ENCODE assay signal across 9 cellular contexts in the genomic region with DNA sequence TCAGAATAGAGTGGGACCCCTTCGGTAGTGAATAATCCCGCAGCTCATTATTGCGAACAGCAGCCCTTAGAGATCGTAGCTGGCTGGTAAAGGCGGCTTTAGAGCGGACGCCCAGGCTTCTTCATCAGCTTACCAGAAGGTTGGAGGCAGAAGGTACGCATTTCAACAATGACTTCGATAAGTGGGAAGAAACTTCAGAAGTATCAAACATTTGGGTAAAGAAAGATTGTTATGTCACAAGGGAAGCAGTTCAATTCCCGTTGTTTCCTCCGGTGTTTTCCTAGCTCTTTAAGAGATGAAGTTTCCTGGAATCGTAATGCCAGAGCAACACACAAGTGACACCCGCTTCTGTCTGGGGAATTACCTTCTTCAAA.
DNase-seq lines count a peak whose midpoint lies in the region; ATAC-seq, FAIRE-seq and TF ChIP-seq lines count a peak whose summit lies in the region.
"Had no signal": no experiment of that assay in that cellular context is flagged by ENCODE, and none has a peak within 500 bp of the region (broad histone marks: within the 10 kb centered on the region; RNA-seq: fewer than 3 reads in every experiment).

No MANE protein-coding gene starts in this region.

- H3K9me3 ChIP-seq in endothelial cell of umbilical vein (replicated peaks; ENCODE audit: control insufficient read depth, insufficient read depth, low read length) (no peaks in the 10 kb centered on the region), stomach (peaks cover 0 to 15% (median 0%) of the 10 kb centered on the region in 4 donors)

- CTCF ChIA-PET in endothelial cell of umbilical vein (lab: Charles Lee) (interaction anchor here (0.7 to 1.4 kb wide), 9 partner anchors 14 to 280 kb away, joined by 3 to 7 read pairs (median 3); no protein-coding TSS in a partner anchor), RWPE1 (lab: Yijun Ruan, JAX) (interaction anchor here (1.0 kb wide), 1 partner anchor 17 kb away, joined by 5 read pairs; no protein-coding TSS in a partner anchor)
- CTCF ChIA-PET in activated CD4-positive, alpha-beta memory T cell treated with anti-CD3 and anti-CD28 coated beads, Interleukin-2, amount 10 ng/mL, durations not matched to agents 7 days and 5 days (lab: Charles Lee) = interaction anchor here (1.2 kb wide), 1 partner anchor 9 kb away, joined by 5 read pairs; no protein-coding TSS in a partner anchor

- H3K27ac ChIP-seq in endothelial cell of umbilical vein (ENCODE audit: insufficient read depth, low read depth, low read length) = no peak overlapping the region
- no peak overlapping the region for H3K27ac ChIP-seq in RWPE1
- H3K27ac ChIP-seq in stomach = no peak overlapping the region

- no peaks in the 10 kb centered on the region for H3K36me3 ChIP-seq in endothelial cell of umbilical vein (ENCODE audit: control insufficient read depth in 2 of 2, extremely low read depth in 1 of 2, insufficient read depth in 2 of 2, low read length in 2 of 2)
- H3K36me3 ChIP-seq in stomach = no peaks in the 10 kb centered on the region

- no peaks in the 10 kb centered on the region for H3K79me2 ChIP-seq in endothelial cell of umbilical vein (ENCODE audit: control insufficient read depth, insufficient read depth, low read length)

- no TSS peak for BruUV-seq in endothelial cell of umbilical vein (replicated peaks; lab: Mats Ljungman, UMichigan)

- no peaks in the 10 kb centered on the region for H4K20me1 ChIP-seq in endothelial cell of umbilical vein (replicated peaks; ENCODE audit: control insufficient read depth, extremely low read depth, insufficient read depth, low read length)

- H3K9me3 Mint-ChIP-seq in stimulated activated naive CD8-positive, alpha-beta T cell treated with anti-CD3 and anti-CD28 coated beads, Interleukin-15, amount 100 ng/mL, for 72 hours = no peaks in the 10 kb centered on the region
- H3K9me3 Mint-ChIP-seq in activated CD4-positive, alpha-beta memory T cell treated with anti-CD3 and anti-CD28 coated beads, Interleukin-2, amount 10 ng/mL, durations not matched to agents 7 days and 5 days = no peaks in the 10 kb centered on the region

- peaks cover 13 to 14% of the 10 kb centered on the region in 2 experiments for H3K27me3 ChIP-seq in endothelial cell of umbilical vein (ENCODE audit: control insufficient read depth in 2 of 2, insufficient read depth in 2 of 2, low read length in 2 of 2)
- H3K27me3 ChIP-seq in stomach = peaks cover 14 to 90% (median 61%) of the 10 kb centered on the region in 3 donors

- peak; percentile 40 for ATAC-seq in stimulated activated naive CD8-positive, alpha-beta T cell treated with anti-CD3 and anti-CD28 coated beads, Interleukin-15, amount 100 ng/mL, for 72 hours
- no peak for ATAC-seq in stimulated activated naive CD8-positive, alpha-beta T cell treated with anti-CD3 and anti-CD28 coated beads, Interleukin-15, Interleukin-2, amounts not matched to agents 100 U/mL and 50 U/mL, for 24 hours
- ATAC-seq in GM18502 (IDR thresholded peaks at IDR 0.05; ENCODE audit: poor library complexity, unreplicated experiment) = no peak

- H3K4me3 Mint-ChIP-seq in stimulated activated naive CD8-positive, alpha-beta T cell treated with anti-CD3 and anti-CD28 coated beads, Interleukin-15, amount 100 ng/mL, for 72 hours = no peak overlapping the region
- no peak overlapping the region for H3K4me3 Mint-ChIP-seq in activated CD4-positive, alpha-beta memory T cell treated with anti-CD3 and anti-CD28 coated beads, Interleukin-2, amount 10 ng/mL, durations not matched to agents 7 days and 5 days
- H3K4me3 Mint-ChIP-seq: activated naive CD8-positive, alpha-beta T cell treated with anti-CD3 and anti-CD28 coated beads, Interleukin-2, amount 50 U/mL, for 24 hours had no signal

- no peaks in the 10 kb centered on the region for H3K4me1 Mint-ChIP-seq in stimulated activated naive CD8-positive, alpha-beta T cell treated with anti-CD3 and anti-CD28 coated beads, Interleukin-15, amount 100 ng/mL, for 72 hours
- no peaks in the 10 kb centered on the region for H3K4me1 Mint-ChIP-seq in activated CD4-positive, alpha-beta memory T cell treated with anti-CD3 and anti-CD28 coated beads, Interleukin-2, amount 10 ng/mL, durations not matched to agents 7 days and 5 days
- H3K4me1 Mint-ChIP-seq: activated naive CD8-positive, alpha-beta T cell treated with anti-CD3 and anti-CD28 coated beads, Interleukin-2, amount 50 U/mL, for 24 hours had no signal

- H3K4me1 ChIP-seq in endothelial cell of umbilical vein (ENCODE audit: control insufficient read depth, extremely low read depth, insufficient read depth, low read length) (peaks cover 10% of the 10 kb centered on the region), stomach (peaks cover 0 to 17% (median 2%) of the 10 kb centered on the region in 4 donors)

- no peak overlapping the region for H3K9ac ChIP-seq in endothelial cell of umbilical vein (replicated peaks; ENCODE audit: extremely low read depth, insufficient read depth, low read length)

- H3K4me2 ChIP-seq in endothelial cell of umbilical vein (ENCODE audit: insufficient read depth, low read length) = peak overlapping the region; percentile 82

- no peak for TF ChIP-seq CTCF in endothelial cell of umbilical vein (IDR thresholded peaks at IDR 0.05; ENCODE audit: extremely low read depth in 1 of 2, insufficient read depth in 1 of 2, low read depth in 1 of 2, low read length in 2 of 2)
- no peak for TF ChIP-seq CTCF in RWPE1 (conservative IDR thresholded peaks at IDR 0.05; ENCODE audit: low read depth)
- TF ChIP-seq CTCF in stomach (IDR thresholded peaks at IDR 0.05) = no peak

- no peak for TF ChIP-seq EP300 in stomach (IDR thresholded peaks at IDR 0.05)

- H3K27me3 Mint-ChIP-seq in stimulated activated naive CD8-positive, alpha-beta T cell treated with anti-CD3 and anti-CD28 coated beads, Interleukin-15, amount 100 ng/mL, for 72 hours = peaks cover 24% of the 10 kb centered on the region
- peaks cover 21% of the 10 kb centered on the region for H3K27me3 Mint-ChIP-seq in activated CD4-positive, alpha-beta memory T cell treated with anti-CD3 and anti-CD28 coated beads, Interleukin-2, amount 10 ng/mL, durations not matched to agents 7 days and 5 days

- POLR2A ChIA-PET in endothelial cell of umbilical vein (lab: Charles Lee) (interaction anchor here (0.6 kb wide), 1 partner anchor 1376 kb away, joined by 6 read pairs; no protein-coding TSS in a partner anchor), RWPE1 (lab: Yijun Ruan, JAX; ENCODE audit: low non-redundant PET) (no interaction called here)
- POLR2A ChIA-PET in activated CD4-positive, alpha-beta memory T cell treated with anti-CD3 and anti-CD28 coated beads, Interleukin-2, amount 10 ng/mL, durations not matched to agents 7 days and 5 days (lab: Charles Lee) = interaction anchor here (1.3 kb wide), 1 partner anchor 9 kb away, joined by 5 read pairs; no protein-coding TSS in a partner anchor

- FAIRE-seq in endothelial cell of umbilical vein (lab: Jason Lieb, UNC) = no peak

- intact Hi-C loops in endothelial cell of umbilical vein (cut with micrococcal nuclease) (loop anchor here (1.0 to 5.0 kb wide), 4 partner anchors 9 to 90 kb away; no protein-coding TSS in a partner anchor), stomach (cut with DNase I; ENCODE audit: low total_unique reads) (no loop called here)

- dilution Hi-C loops in endothelial cell of umbilical vein (cut with MboI; ENCODE audit: extremely low pct_ligation_motif_present, low sequenced_read_pairs) = no loop called here

- no peaks in the 10 kb centered on the region for H3K9me1 ChIP-seq in endothelial cell of umbilical vein (replicated peaks; ENCODE audit: control insufficient read depth, extremely low read depth, insufficient read depth, low read length)

- 5 to 8% (median 6%) methylated on average over 13 of the region's 13 CpGs for WGBS in stomach, 5 donors

- no peak for TF ChIP-seq POLR2A in endothelial cell of umbilical vein (IDR thresholded peaks at IDR 0.05; ENCODE audit: low read depth, low read length)
- TF ChIP-seq POLR2A in stomach (IDR thresholded peaks at IDR 0.05) = no peak

- no peak overlapping the region for H3K27ac Mint-ChIP-seq in stimulated activated naive CD8-positive, alpha-beta T cell treated with anti-CD3 and anti-CD28 coated beads, Interleukin-15, amount 100 ng/mL, for 72 hours
- H3K27ac Mint-ChIP-seq in activated CD4-positive, alpha-beta memory T cell treated with anti-CD3 and anti-CD28 coated beads, Interleukin-2, amount 10 ng/mL, durations not matched to agents 7 days and 5 days = no peak overlapping the region
- H3K27ac Mint-ChIP-seq: activated naive CD8-positive, alpha-beta T cell treated with anti-CD3 and anti-CD28 coated beads, Interleukin-2, amount 50 U/mL, for 24 hours had no signal

- peak overlapping the region in 2 of 3 experiments; percentile 54 to 69 for H3K4me3 ChIP-seq in endothelial cell of umbilical vein (replicated peaks in 1 of 3; ENCODE audit: insufficient read depth in 1 of 3, low read depth in 1 of 3, low read length in 3 of 3)
- peak overlapping the region in 1 of 4 donors; percentile 26 for H3K4me3 ChIP-seq in stomach

- H3K36me3 Mint-ChIP-seq in activated CD4-positive, alpha-beta memory T cell treated with anti-CD3 and anti-CD28 coated beads, Interleukin-2, amount 10 ng/mL, durations not matched to agents 7 days and 5 days (ENCODE audit: low read depth) = peaks cover 3% of the 10 kb centered on the region

- peak overlapping the region; percentile 56 for H2AFZ ChIP-seq in endothelial cell of umbilical vein (ENCODE audit: low read depth, low read length)

- DNase-seq in stimulated activated naive CD8-positive, alpha-beta T cell treated with anti-CD3 and anti-CD28 coated beads, Interleukin-15, amount 100 ng/mL, for 72 hours = peak in 1 of 2 donors; percentile 24
- no peak for DNase-seq in stimulated activated naive CD8-positive, alpha-beta T cell treated with anti-CD3 and anti-CD28 coated beads, Interleukin-15, Interleukin-2, amounts not matched to agents 100 U/mL and 50 U/mL, for 24 hours
- DNase-seq in NCI-H1105 treated with DMSO at 0.1 percent for 48 hours (lab: John Stamatoyannopoulos, UW) = peak; percentile 79
- DNase-seq in endothelial cell of umbilical vein (ENCODE audit: low read depth, low spot score) = peak; percentile 24
- DNase-seq in RWPE1 (ENCODE audit: low spot score) = no peak
- DNase-seq in activated CD4-positive, alpha-beta memory T cell treated with anti-CD3 and anti-CD28 coated beads, Interleukin-2, amount 10 ng/mL, durations not matched to agents 7 days and 5 days = no peak
- no peak for DNase-seq in stomach

TF ChIP-seq in endothelial cell of umbilical vein, 7 proteins besides CTCF, POLR2A, EP300 and RAD21 (continues in another document):
- TF ChIP-seq POLR2AphosphoS5 (IDR thresholded peaks at IDR 0.05; ENCODE audit: insufficient read depth, low read depth, low read length) (no peak), EZH2 (IDR thresholded peaks at IDR 0.05; ENCODE audit: borderline replicate concordance, low read depth, low read length, severe bottlenecking) (no peak), FOS (IDR thresholded peaks at IDR 0.05; ENCODE audit: borderline replicate concordance, insufficient read depth, low read length) (no peak), GATA2 (IDR thresholded peaks at IDR 0.05; ENCODE audit: insufficient read depth, insufficient read length, low read depth, low read length) (no peak)
- TF ChIP-seq, protein P1, sequence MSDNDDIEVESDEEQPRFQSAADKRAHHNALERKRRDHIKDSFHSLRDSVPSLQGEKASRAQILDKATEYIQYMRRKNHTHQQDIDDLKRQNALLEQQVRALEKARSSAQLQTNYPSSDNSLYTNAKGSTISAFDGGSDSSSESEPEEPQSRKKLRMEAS (IDR thresholded peaks at IDR 0.05; ENCODE audit: insufficient read depth, insufficient read length) = no peak

Comparison
In these comparisons a context has a peak if more than half of its experiments do, and no peak if none do; other contexts are left out.
1. DNase-seq: peak in NCI-H1105 treated with DMSO at 0.1 percent for 48 hours (single experiment) and endothelial cell of umbilical vein (single experiment); none in stimulated activated naive CD8-positive, alpha-beta T cell treated with anti-CD3 and anti-CD28 coated beads, Interleukin-15, Interleukin-2, amounts not matched to agents 100 U/mL and 50 U/mL, for 24 hours (single experiment), RWPE1 (single experiment), activated CD4-positive, alpha-beta memory T cell treated with anti-CD3 and anti-CD28 coated beads, Interleukin-2, amount 10 ng/mL, durations not matched to agents 7 days and 5 days (single experiment) and stomach (single experiment).